Comparison of ENCODE assay signal across 9 cellular contexts in the genomic region with DNA sequence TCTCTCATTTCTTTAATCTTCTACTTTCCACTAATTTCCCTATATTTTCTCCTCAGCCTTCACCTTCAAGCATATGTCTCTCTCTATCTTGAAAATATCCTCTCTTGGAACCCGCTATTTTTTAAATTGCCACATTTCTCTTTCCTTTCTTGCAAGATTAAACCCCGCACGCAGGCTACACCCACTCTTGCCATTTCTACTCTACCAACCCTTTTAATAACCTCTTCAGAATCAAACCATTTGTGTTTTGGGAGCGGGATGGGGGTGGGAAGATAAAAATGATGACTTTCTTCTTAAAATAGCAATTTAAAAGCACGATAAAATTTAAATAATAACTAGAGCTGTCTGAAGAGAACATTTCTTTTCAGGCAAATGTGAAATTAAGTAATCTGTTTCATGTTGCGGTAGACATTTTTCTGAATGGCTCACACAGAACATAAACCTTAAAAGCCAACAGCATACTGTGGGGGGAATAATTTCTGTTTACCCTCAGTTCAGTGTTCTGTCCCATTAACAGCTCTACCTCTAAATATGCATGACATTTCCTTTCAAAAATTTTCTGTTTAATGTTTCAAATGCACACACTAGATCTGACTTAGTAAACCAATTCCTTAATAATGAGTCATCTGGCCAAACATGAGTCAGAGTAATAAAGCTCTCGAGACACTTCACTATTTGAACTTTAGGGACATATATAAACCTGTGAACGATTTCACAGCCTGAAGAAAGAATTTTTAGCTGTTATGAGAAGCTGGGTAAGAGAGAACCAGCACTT. TPM values are rescaled to one million over a fixed set of nuclear protein-coding genes. Genes with fewer than 3 reads are reported as not detected.
A peak's percentile ranks its signal among the peaks of the same experiment; 100 is the strongest.
DNase-seq lines count a peak whose midpoint lies in the region; ATAC-seq, FAIRE-seq and TF ChIP-seq lines count a peak whose summit lies in the region.
"Had no signal": no experiment of that assay in that cellular context is flagged by ENCODE, and none has a peak within 500 bp of the region (broad histone marks: within the 10 kb centered on the region; RNA-seq: fewer than 3 reads in every experiment).

No MANE protein-coding gene starts in this region.

- H4K20me1 ChIP-seq in GM12878 (ENCODE audit: control insufficient read depth, insufficient read depth), result no peaks in the 10 kb centered on the region

- ATAC-seq in GM12878, result peak; percentile 81
- ATAC-seq in HG02588 (IDR thresholded peaks at IDR 0.05; ENCODE audit: unreplicated experiment), result no peak

- no peak overlapping the region for H3K27ac ChIP-seq in GM12878 (ENCODE audit: control insufficient read depth, insufficient read depth)
- H3K27ac ChIP-seq in muscle layer of colon (ENCODE audit: low read depth, low read length), result peak overlapping the region; percentile 36

- in situ Hi-C loops in GM12878 (cut with MboI), result loop anchor here (10.0 kb wide), 1 partner anchor 426 kb away; no protein-coding TSS in a partner anchor

- no peaks in the 10 kb centered on the region for H3K79me2 ChIP-seq in GM12878 (ENCODE audit: control insufficient read depth, insufficient read depth, low read length)

- peak overlapping the region; percentile 7; the same call in 1 of the 2 replicates for H2AFZ ChIP-seq in GM12878 (ENCODE audit: control insufficient read depth, low read depth, low read length)

- POLR2A ChIA-PET in GM12878 (lab: Charles Lee), result no interaction called here

- H3K4me2 ChIP-seq in GM12878 (ENCODE audit: control insufficient read depth, insufficient read depth), result no peak overlapping the region

- RAD21 ChIA-PET in GM12878 (lab: Charles Lee; ENCODE audit: unreplicated experiment), result interaction anchor here (1.0 to 2.2 kb wide), 6 partner anchors 9 to 134 kb away, joined by 3 to 7 read pairs (median 4); no protein-coding TSS in a partner anchor

- DNase-seq in DMS153 treated with DMSO at 0.1 percent for 48 hours (lab: John Stamatoyannopoulos, UW; ENCODE audit: unreplicated experiment) (peak; percentile 82), LoVo (ENCODE audit: low spot score) (peak; percentile 91), GM12878 (ENCODE audit: low read depth, low spot score) (no peak), SK-N-DZ (ENCODE audit: low spot score) (no peak), NCI-H1105 (lab: John Stamatoyannopoulos, UW) (no peak)
- DNase-seq in activated CD8-positive, alpha-beta memory T cell treated with anti-CD3 and anti-CD28 coated beads, Interleukin-2, amount 50 U/mL, for 48 hours, result no peak

- peak; percentile 38 for FAIRE-seq in GM12878 (lab: Jason Lieb, UNC)

- TF ChIP-seq POLR2A in GM12878 (IDR thresholded peaks at IDR 0.05; ENCODE audit: low read depth, low read length), result no peak

- whole genome bisulfite sequencing in GM12878 (ENCODE audit: insufficient coverage, insufficient replicate concordance, low lambda C conversion rate, missing lambda C conversion rate), result 35% methylated on average over 8 of the region's 8 CpGs

- no peak for TF ChIP-seq RAD21 in GM12878 (IDR thresholded peaks at IDR 0.05; ENCODE audit: insufficient read depth, low read depth, low read length)

- SMC1A ChIA-PET in GM12878 (lab: Charles Lee; ENCODE audit: uncharacterized antibody, unreplicated experiment), result interaction anchor here (0.6 to 3.9 kb wide), 21 partner anchors 9 to 564 kb away, joined by 3 to 17 read pairs (median 3); no protein-coding TSS in a partner anchor

- H3K36me3 ChIP-seq in GM12878 (ENCODE audit: control insufficient read depth in 2 of 2, insufficient read depth in 2 of 2, low read length in 1 of 2) (no peaks in the 10 kb centered on the region), muscle layer of colon (ENCODE audit: insufficient read depth, low read length) (no peaks in the 10 kb centered on the region)
- H3K36me3 ChIP-seq: HAP-1 had no signal

- no peak for TF ChIP-seq CTCF in GM12878 (IDR thresholded peaks at IDR 0.05 in 2 of 3, conservative IDR thresholded peaks at IDR 0.05 in 1 of 3; ENCODE audit: control insufficient read depth in 2 of 3, extremely low read depth in 1 of 3, insufficient read depth in 1 of 3, low read depth in 3 of 3, low read length in 3 of 3)

- TF ChIP-seq EP300 in GM12878 (IDR thresholded peaks at IDR 0.05; ENCODE audit: borderline replicate concordance in 1 of 2, control insufficient read depth in 1 of 2, low read depth in 2 of 2, low read length in 2 of 2), result no peak

- H3K4me3 ChIP-seq in GM12878 (no peak overlapping the region), muscle layer of colon (ENCODE audit: low read depth in 1 of 2, low read length in 2 of 2) (peak overlapping the region in 1 of 2 donors; percentile 8)
- H3K4me3 ChIP-seq: HAP-1 had no signal

- H3K4me1 ChIP-seq in GM12878 (ENCODE audit: control insufficient read depth, insufficient read depth, low read length) (no peaks in the 10 kb centered on the region), muscle layer of colon (ENCODE audit: insufficient read depth, low read length) (peaks cover 39% of the 10 kb centered on the region)

- H3K9ac ChIP-seq in GM12878 (ENCODE audit: control insufficient read depth, insufficient read depth, low read length) (no peak overlapping the region), muscle layer of colon (ENCODE audit: low read length) (no peak overlapping the region)

- no TSS peak for BruUV-seq in GM12878 (replicated peaks; lab: Mats Ljungman, UMichigan)

- intact Hi-C loops in GM12878 (cut with micrococcal nuclease; ENCODE audit: unreplicated experiment), result loop anchor here (10.0 kb wide), 1 partner anchor 736 kb away; no protein-coding TSS in a partner anchor

- H3K9me3 ChIP-seq in GM12878 (replicated peaks; ENCODE audit: control insufficient read depth, insufficient read depth, low read length) (peaks cover 4% of the 10 kb centered on the region; the same call in 2 of the 3 replicates), muscle layer of colon (ENCODE audit: low read length) (no peaks in the 10 kb centered on the region)
- H3K9me3 ChIP-seq: HAP-1 had no signal

- CTCF ChIA-PET in GM12878 (lab: Yijun Ruan, JAX), result interaction anchor here (1.0 to 2.2 kb wide), 5 partner anchors 19 to 115 kb away, joined by 3 to 7 read pairs (median 3); no protein-coding TSS in a partner anchor

- H3K27me3 ChIP-seq in GM12878 (replicated peaks in 1 of 2; ENCODE audit: control insufficient read depth in 2 of 2, insufficient read depth in 2 of 2, low read length in 1 of 2) (no peaks in the 10 kb centered on the region; a peak in 1 of 4 replicates), muscle layer of colon (ENCODE audit: control insufficient read depth in 1 of 2, insufficient read depth in 2 of 2, low read length in 2 of 2) (no peaks in the 10 kb centered on the region)

TF ChIP-seq in GM12878, 131 proteins besides CTCF, POLR2A, EP300 and RAD21:
- TF ChIP-seq MYC (IDR thresholded peaks at IDR 0.05; ENCODE audit: insufficient read depth, insufficient read length, insufficient replicate concordance, low read length, severe bottlenecking) (no peak), SMAD1 (IDR thresholded peaks at IDR 0.05; ENCODE audit: low read depth, partially characterized antibody) (no peak), ATF7 (IDR thresholded peaks at IDR 0.05; ENCODE audit: low read depth) (peak; percentile 16; the same call in 1 of the 2 replicates), SPI1 (IDR thresholded peaks at IDR 0.05; ENCODE audit: borderline replicate concordance, insufficient read depth, low read depth, low read length) (0 out of 2 replicates have a peak, but pooled peaks have one; percentile 6), JUNB (IDR thresholded peaks at IDR 0.05) (peak; percentile 19; the same call in 1 of the 2 replicates)

RNA-seq across cellular contexts. Expression of a gene that starts 20.5 kb away (rescaled TPM):
- not detected in 2 replicates for total RNA-seq in GM12878 (2013; cell fraction: nucleolus; rRNA removed)
- under 0.01 TPM in 1 of 2 replicates, not detected in the other for total RNA-seq in GM12878 (2014; rRNA removed)
- total RNA-seq in GM12878 (2014; rRNA removed; fragmentation: Illumina TruSeq; extraction: Trizol), result not detected in 2 replicates
- not detected in 2 replicates for total RNA-seq in GM12878 (2021)
- polyA plus RNA-seq in GM12878 (2011; ENCODE audit: low read depth), result not detected
- polyA plus RNA-seq in GM12878 (2011; rRNA removed), result 0.04 TPM in 1 of 2 replicates, not detected in the other
- 0.01 and 0.03 TPM in 2 replicates for polyA plus RNA-seq in GM12878 (2011; cell fraction: cytosol; rRNA removed)
- 0.07 TPM in 1 of 2 replicates, not detected in the other for polyA plus RNA-seq in GM12878 (2011; cell fraction: nucleus; rRNA removed)
- not detected in 2 replicates for polyA plus RNA-seq in GM12878 (2012)
- 0.03 TPM in 1 of 2 replicates, not detected in the other for polyA plus RNA-seq in GM12878 (2014; fragmentation: Illumina TruSeq; extraction: Trizol)
- polyA plus RNA-seq in GM12878 (2014; fragmentation: Nextera tagmentation; extraction: Ambion mirVana), result under 1 TPM in 1 of 2 experiments, not detected in 1; 0.04 TPM
- 0.08 TPM in 1 of 2 replicates, not detected in the other for polyA plus RNA-seq in GM12878 (2014; rRNA removed)
- polyA plus RNA-seq in GM12878 (2016; fragmentation: Nextera tagmentation; extraction: Ambion mirVana), result under 1 TPM in 1 of 2 experiments, not detected in 1; 0.19 TPM
- polyA minus RNA-seq in GM12878 (2011; rRNA and poly(A)+ RNA removed), result not detected in 2 replicates
- polyA minus RNA-seq in GM12878 (2011; cell fraction: cytosol; rRNA and poly(A)+ RNA removed), result not detected in 2 replicates
- 0.24 TPM in 1 of 2 replicates, not detected in the other for polyA minus RNA-seq in GM12878 (2011; cell fraction: nucleus; rRNA and poly(A)+ RNA removed)
- polyA plus RNA-seq in SK-N-DZ (2014; cell fraction: cytosol; rRNA removed), result not detected in 2 replicates
- polyA plus RNA-seq in SK-N-DZ (2014; cell fraction: nucleus; rRNA removed), result not detected in 2 replicates

Comparison
In these comparisons a context has a peak if more than half of its experiments do, and no peak if none do; other contexts are left out.
1. DNase-seq: peak in DMS153 treated with DMSO at 0.1 percent for 48 hours (single experiment) and LoVo (single experiment); none in GM12878 (single experiment), activated CD8-positive, alpha-beta memory T cell treated with anti-CD3 and anti-CD28 coated beads, Interleukin-2, amount 50 U/mL, for 48 hours (single experiment), SK-N-DZ (single experiment) and NCI-H1105 (single experiment).